11 cellular contexts compared by ENCODE assay signal in genomic region chr2:120465989-120466703, GRCh38.
DNase-seq lines count a peak whose midpoint lies in the region; ATAC-seq and TF ChIP-seq lines count a peak whose summit lies in the region.
"Had no signal": no experiment of that assay in that cellular context is flagged by ENCODE, and none has a peak within 500 bp of the region (broad histone marks: within the 10 kb centered on the region; RNA-seq: fewer than 3 reads in every experiment).

No MANE protein-coding gene starts in this region.

- H3K27ac ChIP-seq in neural progenitor cell (no peak overlapping the region), ascending aorta (no peak overlapping the region), foreskin keratinocyte (no peak overlapping the region)

- peak; percentile 83 for DNase-seq in DMS153 treated with DMSO at 0.1 percent for 48 hours (lab: John Stamatoyannopoulos, UW; ENCODE audit: unreplicated experiment)
- DNase-seq in NCI-H1417 (lab: John Stamatoyannopoulos, UW), result peak in 2 of 3 experiments; percentile 84 to 94
- peak; percentile 13 for DNase-seq in dermis blood vessel endothelial cell
- peak; percentile 91 for DNase-seq in neural progenitor cell (ENCODE audit: low spot score)
- no peak for DNase-seq in T-helper 17 cell
- DNase-seq in ascending aorta (ENCODE audit: low spot score in 2 of 2), result no peak
- DNase-seq in foreskin keratinocyte, result no peak
- DNase-seq in stimulated activated CD4-positive, alpha-beta T cell treated with anti-CD3 and anti-CD28 coated beads, Interleukin-15, amount 100 ng/mL, for 24 hours, result no peak
- DNase-seq: activated naive CD8-positive, alpha-beta T cell treated with anti-CD3 and anti-CD28 coated beads, Interleukin-2, amount 10 ng/mL, durations not matched to agents 7 days and 5 days; cortex of kidney; NCI-H524 had no signal

- peak overlapping the region; percentile 73 for H3K4me2 ChIP-seq in neural progenitor cell

- intact Hi-C loops in ascending aorta (cut with DNase I), result no loop called here

- TF ChIP-seq CTCF in neural progenitor cell (IDR thresholded peaks at IDR 0.05) (no peak), ascending aorta (IDR thresholded peaks at IDR 0.05) (no peak), foreskin keratinocyte (conservative IDR thresholded peaks at IDR 0.05) (no peak)

- H3K9me3 Mint-ChIP-seq in neural progenitor cell, result no peaks in the 10 kb centered on the region
- H3K9me3 Mint-ChIP-seq: activated naive CD8-positive, alpha-beta T cell treated with anti-CD3 and anti-CD28 coated beads, Interleukin-2, amount 10 ng/mL, durations not matched to agents 7 days and 5 days had no signal

- H3K4me3 Mint-ChIP-seq in neural progenitor cell (peak overlapping the region; percentile 38), T-helper 17 cell (no peak overlapping the region)
- H3K4me3 Mint-ChIP-seq: activated naive CD8-positive, alpha-beta T cell treated with anti-CD3 and anti-CD28 coated beads, Interleukin-2, amount 10 ng/mL, durations not matched to agents 7 days and 5 days had no signal

- no peak overlapping the region for H2AFZ ChIP-seq in neural progenitor cell (replicated peaks)

- H3K79me2 ChIP-seq in neural progenitor cell (ENCODE audit: low read depth), result no peaks in the 10 kb centered on the region

- H3K27me3 ChIP-seq in neural progenitor cell, result peaks cover 100% of the 10 kb centered on the region
- no peaks in the 10 kb centered on the region for H3K27me3 ChIP-seq in ascending aorta
- peaks cover 14% of the 10 kb centered on the region for H3K27me3 ChIP-seq in foreskin keratinocyte

- H3K4me3 ChIP-seq in neural progenitor cell, result peak overlapping the region; percentile 32
- H3K4me3 ChIP-seq in ascending aorta, result no peak overlapping the region

- no peaks in the 10 kb centered on the region for H3K36me3 Mint-ChIP-seq in neural progenitor cell
- H3K36me3 Mint-ChIP-seq in T-helper 17 cell (ENCODE audit: low read depth), result peaks cover 2% of the 10 kb centered on the region
- H3K36me3 Mint-ChIP-seq: activated naive CD8-positive, alpha-beta T cell treated with anti-CD3 and anti-CD28 coated beads, Interleukin-2, amount 10 ng/mL, durations not matched to agents 7 days and 5 days had no signal

- peaks cover 12% of the 10 kb centered on the region for H3F3A ChIP-seq in neural progenitor cell (ENCODE audit: low read depth)

- H3K27me3 Mint-ChIP-seq in neural progenitor cell (ENCODE audit: insufficient read depth, low read depth), result peaks cover 66% of the 10 kb centered on the region
- peaks cover 18% of the 10 kb centered on the region for H3K27me3 Mint-ChIP-seq in T-helper 17 cell
- H3K27me3 Mint-ChIP-seq: activated naive CD8-positive, alpha-beta T cell treated with anti-CD3 and anti-CD28 coated beads, Interleukin-2, amount 10 ng/mL, durations not matched to agents 7 days and 5 days had no signal

- no peaks in the 10 kb centered on the region for H3K36me3 ChIP-seq in neural progenitor cell
- no peaks in the 10 kb centered on the region for H3K36me3 ChIP-seq in ascending aorta

- ATAC-seq in T-helper 17 cell (no peak), foreskin keratinocyte (no peak)

- peaks cover 44% of the 10 kb centered on the region for H4K20me1 ChIP-seq in neural progenitor cell (ENCODE audit: low read depth)

- H3K9ac ChIP-seq in neural progenitor cell, result no peak overlapping the region

- peaks cover 7% of the 10 kb centered on the region for H3K4me1 ChIP-seq in neural progenitor cell
- H3K4me1 ChIP-seq in ascending aorta, result peaks cover 7 to 17% of the 10 kb centered on the region in 2 donors
- peaks cover 10% of the 10 kb centered on the region for H3K4me1 ChIP-seq in foreskin keratinocyte

- H3K9me3 ChIP-seq in neural progenitor cell (ENCODE audit: low read depth), result no peaks in the 10 kb centered on the region
- no peaks in the 10 kb centered on the region for H3K9me3 ChIP-seq in T-helper 17 cell (ENCODE audit: control insufficient read depth, low read length, poor library complexity, severe bottlenecking)
- H3K9me3 ChIP-seq in ascending aorta, result no peaks in the 10 kb centered on the region

- peaks cover 16% of the 10 kb centered on the region for H3K4me1 Mint-ChIP-seq in neural progenitor cell
- peaks cover 3% of the 10 kb centered on the region for H3K4me1 Mint-ChIP-seq in T-helper 17 cell
- H3K4me1 Mint-ChIP-seq: activated naive CD8-positive, alpha-beta T cell treated with anti-CD3 and anti-CD28 coated beads, Interleukin-2, amount 10 ng/mL, durations not matched to agents 7 days and 5 days had no signal

- H3K27ac Mint-ChIP-seq in neural progenitor cell (no peak overlapping the region), T-helper 17 cell (no peak overlapping the region)
- H3K27ac Mint-ChIP-seq: activated naive CD8-positive, alpha-beta T cell treated with anti-CD3 and anti-CD28 coated beads, Interleukin-2, amount 10 ng/mL, durations not matched to agents 7 days and 5 days had no signal

Comparison
In these comparisons a context has a peak if more than half of its experiments do, and no peak if none do; other contexts are left out.
1. DNase-seq: peak in DMS153 treated with DMSO at 0.1 percent for 48 hours (single experiment), NCI-H1417 (2 of 3), dermis blood vessel endothelial cell (single experiment) and neural progenitor cell (single experiment); none in T-helper 17 cell (0 of 3), ascending aorta (0 of 2), foreskin keratinocyte (0 of 2) and stimulated activated CD4-positive, alpha-beta T cell treated with anti-CD3 and anti-CD28 coated beads, Interleukin-15, amount 100 ng/mL, for 24 hours (single experiment).